In the genomic region with DNA sequence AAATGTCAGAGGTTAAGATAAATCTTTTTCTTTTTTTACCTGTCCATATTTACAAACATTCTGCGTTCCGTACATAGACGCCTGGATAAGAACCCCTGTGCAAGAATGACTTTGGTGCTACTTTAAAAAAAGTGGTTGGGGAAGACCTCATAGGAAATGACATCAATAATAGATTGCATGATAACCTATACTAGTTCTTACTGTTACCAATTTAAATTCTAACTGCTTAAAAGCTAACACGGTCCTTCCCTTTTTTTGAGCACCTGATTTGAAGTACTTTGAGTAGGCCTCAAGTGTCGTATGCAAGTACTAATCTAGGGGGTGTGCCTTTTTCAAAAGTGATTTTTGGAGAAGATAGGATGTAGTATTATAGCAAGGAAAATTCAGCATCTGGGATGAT, we compare ENCODE assay signal across 8 cellular contexts. TPM values are rescaled to one million over a fixed set of nuclear protein-coding genes. Genes with fewer than 3 reads are reported as not detected.
A peak's percentile ranks its signal among the peaks of the same experiment; 100 is the strongest.
DNase-seq lines count a peak whose midpoint lies in the region; TF ChIP-seq lines count a peak whose summit lies in the region.

No MANE protein-coding gene starts in this region.

- DNase-seq in NCI-H82 (lab: John Stamatoyannopoulos, UW) (peak; percentile 23), NCI-H82 treated with DMSO at 0.1 percent for 48 hours (lab: John Stamatoyannopoulos, UW; ENCODE audit: unreplicated experiment) (no peak), Peyer's patch (no peak), progenitor cell of endocrine pancreas (ENCODE audit: low spot score, unreplicated experiment) (no peak), T-helper 9 cell (no peak), middle frontal gyrus (ENCODE audit: extremely low spot score, low spot score) (no peak), globus pallidus (ENCODE audit: low spot score) (no peak)
- DNase-seq in effector CD4-positive, alpha-beta T cell, result peak; percentile 6

- H3K27ac Mint-ChIP-seq in progenitor cell of endocrine pancreas, result peak overlapping the region; percentile 74

- TF ChIP-seq POLR2A in Peyer's patch (IDR thresholded peaks at IDR 0.05), result no peak

- peaks cover 26% of the 10 kb centered on the region for H3K4me1 Mint-ChIP-seq in progenitor cell of endocrine pancreas (ENCODE audit: low read depth)

- peak overlapping the region; percentile 99 to 100 (median 99) for H3K27ac ChIP-seq in Peyer's patch

- peak overlapping the region; percentile 97 for H3K4me3 Mint-ChIP-seq in progenitor cell of endocrine pancreas (ENCODE audit: low read depth)

- no peaks in the 10 kb centered on the region for H3K27me3 Mint-ChIP-seq in progenitor cell of endocrine pancreas

- H3K4me3 ChIP-seq in Peyer's patch, result peak overlapping the region; percentile 85 to 97 (median 92)

- H3K9me3 Mint-ChIP-seq in progenitor cell of endocrine pancreas (ENCODE audit: low read depth), result no peaks in the 10 kb centered on the region

- H3K27me3 ChIP-seq in Peyer's patch, result no peaks in the 10 kb centered on the region

- no peaks in the 10 kb centered on the region for H3K36me3 ChIP-seq in Peyer's patch

- TF ChIP-seq CTCF in Peyer's patch (IDR thresholded peaks at IDR 0.05) (no peak), progenitor cell of endocrine pancreas (IDR thresholded peaks at IDR 0.05; ENCODE audit: unreplicated experiment) (no peak)

- H3K9me3 ChIP-seq in Peyer's patch, result no peaks in the 10 kb centered on the region

- H3K36me3 Mint-ChIP-seq in progenitor cell of endocrine pancreas (ENCODE audit: insufficient read depth), result no peaks in the 10 kb centered on the region

- peaks cover 0 to 36% (median 3%) of the 10 kb centered on the region in 4 donors for H3K4me1 ChIP-seq in Peyer's patch

RNA-seq across cellular contexts. Expression of a gene that starts 2.1 kb away (rescaled TPM):
- total RNA-seq in Peyer's patch, result 10 to 100 TPM in 2 of 4 donors, 1 to 10 TPM in 2; 6.0 to 30.5 (median 10.3) TPM
- total RNA-seq in progenitor cell of endocrine pancreas, result 173 and 181 TPM in 2 replicates

Comparison
In these comparisons a context has a peak if more than half of its experiments do, and no peak if none do; other contexts are left out.
1. DNase-seq: peak in NCI-H82 (single experiment) and effector CD4-positive, alpha-beta T cell (single experiment); none in NCI-H82 treated with DMSO at 0.1 percent for 48 hours (single experiment), Peyer's patch (0 of 3), progenitor cell of endocrine pancreas (single experiment), T-helper 9 cell (single experiment), middle frontal gyrus (single experiment) and globus pallidus (single experiment).